In the genomic region with DNA sequence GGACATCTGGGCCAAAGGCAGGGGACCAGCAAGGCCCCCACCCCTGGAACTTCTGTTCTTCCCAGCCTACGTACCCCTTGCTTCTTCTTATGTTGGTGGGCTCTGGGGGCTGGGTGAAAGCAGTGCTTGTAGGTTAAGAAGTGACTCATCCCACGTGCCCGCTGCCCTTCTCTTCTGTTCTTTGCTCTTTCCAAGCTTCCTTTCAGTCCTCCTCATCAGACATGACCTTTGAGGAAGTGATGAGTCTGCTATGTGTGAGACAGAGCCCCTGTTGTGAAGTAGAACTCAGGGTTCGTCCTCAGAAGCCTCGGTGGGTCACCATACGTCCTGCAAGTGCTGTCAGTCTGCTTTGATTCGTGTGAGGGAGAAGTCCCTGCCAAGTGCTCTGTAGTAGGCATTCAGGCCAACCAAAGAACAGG, we compare ENCODE assay signal across 11 cellular contexts. TPM values are rescaled to one million over a fixed set of nuclear protein-coding genes. Genes with fewer than 3 reads are reported as not detected.
DNase-seq lines count a peak whose midpoint lies in the region; ATAC-seq and TF ChIP-seq lines count a peak whose summit lies in the region.
"Had no signal": no experiment of that assay in that cellular context is flagged by ENCODE, and none has a peak within 500 bp of the region (broad histone marks: within the 10 kb centered on the region; RNA-seq: fewer than 3 reads in every experiment).

No MANE protein-coding gene starts in this region.

- no peak overlapping the region for H3K4me3 Mint-ChIP-seq in activated CD8-positive, alpha-beta memory T cell treated with anti-CD3 and anti-CD28 coated beads, Interleukin-2, amount 10 ng/mL, durations not matched to agents 7 days and 5 days
- H3K4me3 Mint-ChIP-seq in stimulated activated naive CD8-positive, alpha-beta T cell treated with anti-CD3 and anti-CD28 coated beads, Interleukin-15, amount 100 ng/mL, for 72 hours: peak overlapping the region; percentile 23 to 71
- H3K4me3 Mint-ChIP-seq in progenitor cell of endocrine pancreas (ENCODE audit: low read depth): no peak overlapping the region

- TF ChIP-seq CTCF in progenitor cell of endocrine pancreas (IDR thresholded peaks at IDR 0.05; ENCODE audit: unreplicated experiment): no peak

- H3K27ac Mint-ChIP-seq in activated CD8-positive, alpha-beta memory T cell treated with anti-CD3 and anti-CD28 coated beads, Interleukin-2, amount 10 ng/mL, durations not matched to agents 7 days and 5 days: peak overlapping the region; percentile 71
- H3K27ac Mint-ChIP-seq in stimulated activated naive CD8-positive, alpha-beta T cell treated with anti-CD3 and anti-CD28 coated beads, Interleukin-15, amount 100 ng/mL, for 72 hours: peak overlapping the region; percentile 75 to 86
- H3K27ac Mint-ChIP-seq in progenitor cell of endocrine pancreas: no peak overlapping the region

- DNase-seq in activated gamma-delta T cell treated with Interleukin-2 at 50 U/mL for 16 hours (peak; percentile 25), activated gamma-delta T cell (lab: John Stamatoyannopoulos, UW) (no peak), glomerular visceral epithelial cell (ENCODE audit: extremely low spot score) (peak; percentile 56), progenitor cell of endocrine pancreas (ENCODE audit: low spot score, unreplicated experiment) (no peak), NCI-H1417 (lab: John Stamatoyannopoulos, UW) (no peak), NCI-H748 treated with DMSO at 0.1 percent for 48 hours (lab: John Stamatoyannopoulos, UW) (no peak)
- DNase-seq in activated CD8-positive, alpha-beta memory T cell treated with anti-CD3 and anti-CD28 coated beads, Interleukin-2, amount 10 ng/mL, durations not matched to agents 7 days and 5 days: no peak
- DNase-seq in stimulated activated naive CD8-positive, alpha-beta T cell treated with anti-CD3 and anti-CD28 coated beads, Interleukin-15, amount 100 ng/mL, for 72 hours: peak in 1 of 2 donors; percentile 29
- DNase-seq: aorta, head of caudate nucleus, NCI-H2171 had no signal

- CTCF ChIA-PET in activated CD8-positive, alpha-beta memory T cell treated with anti-CD3 and anti-CD28 coated beads, Interleukin-2, amount 10 ng/mL, durations not matched to agents 7 days and 5 days (lab: Charles Lee): interaction anchor here (0.9 to 2.8 kb wide), 3 partner anchors 29 to 51 kb away, joined by 3 to 9 read pairs (median 3); no protein-coding TSS in a partner anchor

- H3K36me3 Mint-ChIP-seq in activated CD8-positive, alpha-beta memory T cell treated with anti-CD3 and anti-CD28 coated beads, Interleukin-2, amount 10 ng/mL, durations not matched to agents 7 days and 5 days: peaks cover 31% of the 10 kb centered on the region
- H3K36me3 Mint-ChIP-seq in progenitor cell of endocrine pancreas (ENCODE audit: insufficient read depth): peaks cover 5% of the 10 kb centered on the region

- no peaks in the 10 kb centered on the region for H3K27me3 Mint-ChIP-seq in activated CD8-positive, alpha-beta memory T cell treated with anti-CD3 and anti-CD28 coated beads, Interleukin-2, amount 10 ng/mL, durations not matched to agents 7 days and 5 days
- no peaks in the 10 kb centered on the region for H3K27me3 Mint-ChIP-seq in stimulated activated naive CD8-positive, alpha-beta T cell treated with anti-CD3 and anti-CD28 coated beads, Interleukin-15, amount 100 ng/mL, for 72 hours
- no peaks in the 10 kb centered on the region for H3K27me3 Mint-ChIP-seq in progenitor cell of endocrine pancreas

- H3K9me3 Mint-ChIP-seq in activated CD8-positive, alpha-beta memory T cell treated with anti-CD3 and anti-CD28 coated beads, Interleukin-2, amount 10 ng/mL, durations not matched to agents 7 days and 5 days (ENCODE audit: low read depth): no peaks in the 10 kb centered on the region
- H3K9me3 Mint-ChIP-seq in stimulated activated naive CD8-positive, alpha-beta T cell treated with anti-CD3 and anti-CD28 coated beads, Interleukin-15, amount 100 ng/mL, for 72 hours: no peaks in the 10 kb centered on the region
- no peaks in the 10 kb centered on the region for H3K9me3 Mint-ChIP-seq in progenitor cell of endocrine pancreas (ENCODE audit: low read depth)

- peak; percentile 31 for ATAC-seq in activated CD8-positive, alpha-beta memory T cell treated with anti-CD3 and anti-CD28 coated beads, Interleukin-2, amount 10 ng/mL, durations not matched to agents 7 days and 5 days
- ATAC-seq in stimulated activated naive CD8-positive, alpha-beta T cell treated with anti-CD3 and anti-CD28 coated beads, Interleukin-15, amount 100 ng/mL, for 72 hours: peak; percentile 71

- H3K4me1 Mint-ChIP-seq in activated CD8-positive, alpha-beta memory T cell treated with anti-CD3 and anti-CD28 coated beads, Interleukin-2, amount 10 ng/mL, durations not matched to agents 7 days and 5 days: peaks cover 77% of the 10 kb centered on the region
- H3K4me1 Mint-ChIP-seq in stimulated activated naive CD8-positive, alpha-beta T cell treated with anti-CD3 and anti-CD28 coated beads, Interleukin-15, amount 100 ng/mL, for 72 hours: peaks cover 82% of the 10 kb centered on the region
- H3K4me1 Mint-ChIP-seq in progenitor cell of endocrine pancreas (ENCODE audit: low read depth): peaks cover 26% of the 10 kb centered on the region

RNA-seq across cellular contexts. Expression of gene MED15, which starts 12.7 kb away (rescaled TPM):
- total RNA-seq in activated CD8-positive, alpha-beta memory T cell treated with anti-CD3 and anti-CD28 coated beads, Interleukin-2, amount 10 ng/mL, durations not matched to agents 7 days and 5 days: 100 to 1,000 TPM; 145 to 179 TPM
- 77.8 and 78.0 TPM in 2 replicates for total RNA-seq in progenitor cell of endocrine pancreas

RNA-seq across cellular contexts. Expression of gene KLHL22, which starts 24.5 kb away (rescaled TPM):
- 10 to 100 TPM; 27.5 to 31.7 TPM for total RNA-seq in activated CD8-positive, alpha-beta memory T cell treated with anti-CD3 and anti-CD28 coated beads, Interleukin-2, amount 10 ng/mL, durations not matched to agents 7 days and 5 days
- 47.3 and 51.6 TPM in 2 replicates for total RNA-seq in progenitor cell of endocrine pancreas

Comparison
In these comparisons a context has a peak if more than half of its experiments do, and no peak if none do; other contexts are left out.
1. DNase-seq: peak in activated gamma-delta T cell treated with Interleukin-2 at 50 U/mL for 16 hours (single experiment) and glomerular visceral epithelial cell (single experiment); none in activated gamma-delta T cell (single experiment), activated CD8-positive, alpha-beta memory T cell treated with anti-CD3 and anti-CD28 coated beads, Interleukin-2, amount 10 ng/mL, durations not matched to agents 7 days and 5 days (single experiment), progenitor cell of endocrine pancreas (single experiment), NCI-H1417 (0 of 3) and NCI-H748 treated with DMSO at 0.1 percent for 48 hours (single experiment).
2. H3K4me3 Mint-ChIP-seq: peak in stimulated activated naive CD8-positive, alpha-beta T cell treated with anti-CD3 and anti-CD28 coated beads, Interleukin-15, amount 100 ng/mL, for 72 hours (2 of 2); none in activated CD8-positive, alpha-beta memory T cell treated with anti-CD3 and anti-CD28 coated beads, Interleukin-2, amount 10 ng/mL, durations not matched to agents 7 days and 5 days (single experiment) and progenitor cell of endocrine pancreas (single experiment).